22 cellular contexts compared by ENCODE assay signal in genomic region chr6:148002067-148002466, GRCh38.
"Had no signal": no experiment of that assay in that cellular context is flagged by ENCODE, and none has a peak within 500 bp of the region (broad histone marks: within the 10 kb centered on the region; RNA-seq: fewer than 3 reads in every experiment).

No MANE protein-coding gene starts in this region.

- ATAC-seq: activated CD8-positive, alpha-beta T cell treated with anti-CD3 and anti-CD28 coated beads for 36 hours; activated T-cell treated with anti-CD3 and anti-CD28 coated beads, Interleukin-2, amount 50 U/mL, for 4 hours; gastroesophageal sphincter; heart right ventricle; naive thymus-derived CD4-positive, alpha-beta T cell; stimulated activated naive B cell treated with anti-CD40 and anti-IgM and Interleukin-4, amounts not matched to agents 10 μg/mL and 1 μg/mL and 100 μg/mL, for 72 hours; T-helper 17 cell had no signal

- H3K27ac ChIP-seq: epithelial cell of prostate, gastroesophageal sphincter, heart right ventricle, neutrophil, skin epidermis, tibial artery, vagina had no signal

- H3K9me3 ChIP-seq: gastroesophageal sphincter, neutrophil, tibial artery had no signal

- DNase-seq: activated CD4-positive, alpha-beta T cell treated with anti-CD3 and anti-CD28 coated beads for 48 hours; activated CD8-positive, alpha-beta T cell treated with anti-CD3 and anti-CD28 coated beads for 36 hours; activated effector memory CD4-positive, alpha-beta T cell treated with Interleukin-2 at 50 U/mL for 16 hours; activated T-cell treated with anti-CD3 and anti-CD28 coated beads, Interleukin-2, amount 50 U/mL, for 4 hours; caudate nucleus; effector memory CD4-positive, alpha-beta T cell; heart right ventricle; islet precursor cell; naive thymus-derived CD4-positive, alpha-beta T cell; posterior cingulate gyrus; retina; stimulated activated CD4-positive, alpha-beta T cell treated with anti-CD3 and anti-CD28 coated beads, Interleukin-15, amount 100 ng/mL, for 24 hours; stimulated activated CD4-positive, alpha-beta T cell treated with anti-CD3 and anti-CD28 coated beads, Interleukin-4, amount 100 ng/mL, for 1 hour; stimulated activated naive B cell treated with anti-CD40 and anti-IgM and Interleukin-4, amounts not matched to agents 10 μg/mL and 1 μg/mL and 100 μg/mL, for 72 hours; T-helper 17 cell; tibial artery had no signal

- H3K4me3 ChIP-seq: gastroesophageal sphincter, heart right ventricle, skin epidermis, tibial artery, vagina had no signal

- H3K27me3 Mint-ChIP-seq: activated naive CD4-positive, alpha-beta T cell treated with anti-CD3 and anti-CD28 coated beads, Interleukin-2, amount 50 U/mL, for 24 hours; stimulated activated naive B cell treated with anti-CD40 and anti-IgM and Interleukin-4, amounts not matched to agents 10 μg/mL and 1 μg/mL and 100 μg/mL, for 72 hours; T-helper 17 cell had no signal

- H3K4me3 Mint-ChIP-seq: activated CD8-positive, alpha-beta T cell treated with anti-CD3 and anti-CD28 coated beads for 36 hours; activated naive CD4-positive, alpha-beta T cell treated with anti-CD3 and anti-CD28 coated beads, Interleukin-2, amount 50 U/mL, for 24 hours; activated T-cell treated with anti-CD3 and anti-CD28 coated beads, Interleukin-2, amount 50 U/mL, for 4 hours; naive thymus-derived CD4-positive, alpha-beta T cell; stimulated activated naive B cell treated with anti-CD40 and anti-IgM and Interleukin-4, amounts not matched to agents 10 μg/mL and 1 μg/mL and 100 μg/mL, for 72 hours; T-helper 17 cell had no signal

- H3K27ac Mint-ChIP-seq: activated CD8-positive, alpha-beta T cell treated with anti-CD3 and anti-CD28 coated beads for 36 hours; activated naive CD4-positive, alpha-beta T cell treated with anti-CD3 and anti-CD28 coated beads, Interleukin-2, amount 50 U/mL, for 24 hours; naive thymus-derived CD4-positive, alpha-beta T cell; stimulated activated naive B cell treated with anti-CD40 and anti-IgM and Interleukin-4, amounts not matched to agents 10 μg/mL and 1 μg/mL and 100 μg/mL, for 72 hours; T-helper 17 cell had no signal

- H3K36me3 ChIP-seq: gastroesophageal sphincter, heart right ventricle, neutrophil, tibial artery, vagina had no signal

- H3K27me3 ChIP-seq: gastroesophageal sphincter, heart right ventricle, neutrophil, tibial artery, vagina had no signal

- H3K4me1 ChIP-seq: gastroesophageal sphincter, heart right ventricle, tibial artery, vagina had no signal

- H3K4me1 Mint-ChIP-seq: activated naive CD4-positive, alpha-beta T cell treated with anti-CD3 and anti-CD28 coated beads, Interleukin-2, amount 50 U/mL, for 24 hours; naive thymus-derived CD4-positive, alpha-beta T cell; stimulated activated naive B cell treated with anti-CD40 and anti-IgM and Interleukin-4, amounts not matched to agents 10 μg/mL and 1 μg/mL and 100 μg/mL, for 72 hours; T-helper 17 cell had no signal

- H3K36me3 Mint-ChIP-seq: stimulated activated naive B cell treated with anti-CD40 and anti-IgM and Interleukin-4, amounts not matched to agents 10 μg/mL and 1 μg/mL and 100 μg/mL, for 72 hours had no signal
